Comparison of ENCODE assay signal across 8 cellular contexts in genomic region chr1:8197493-8198282, GRCh38.
DNase-seq lines count a peak whose midpoint lies in the region; ATAC-seq and TF ChIP-seq lines count a peak whose summit lies in the region.

No MANE protein-coding gene starts in this region.

- H3K18ac ChIP-seq in mesendoderm (ENCODE audit: low read length), result no peak overlapping the region

- H2AK5ac ChIP-seq in mesendoderm (ENCODE audit: low read length), result no peak overlapping the region

- H4K5ac ChIP-seq in mesendoderm (ENCODE audit: low read length), result no peak overlapping the region

- no peak overlapping the region for H2BK15ac ChIP-seq in mesendoderm (replicated peaks; ENCODE audit: low read depth)

- no peak overlapping the region for H2BK5ac ChIP-seq in mesendoderm (ENCODE audit: low read length)

- no peak overlapping the region for H3K27ac ChIP-seq in mesendoderm (ENCODE audit: low read depth, low read length)

- WGBS in mesendoderm (ENCODE audit: extremely low coverage, insufficient coverage, low lambda C conversion rate), result no CpG with 5 or more reads among the region's 20 CpGs

- no peak overlapping the region for H3K4me2 ChIP-seq in mesendoderm (ENCODE audit: low read length)

- H3K23ac ChIP-seq in mesendoderm (ENCODE audit: low read length), result no peak overlapping the region

- H4K8ac ChIP-seq in mesendoderm (ENCODE audit: low read depth, low read length), result no peak overlapping the region

- H3K79me1 ChIP-seq in mesendoderm (ENCODE audit: low read length), result no peaks in the 10 kb centered on the region

- no peak overlapping the region for H3K4ac ChIP-seq in mesendoderm (ENCODE audit: low read depth, low read length)

- peaks cover 2% of the 10 kb centered on the region for H3K4me1 ChIP-seq in mesendoderm (ENCODE audit: control insufficient read depth, low read depth, low read length)

- DNase-seq in AG08395 (ENCODE audit: low spot score), result peak; percentile 88
- peak; percentile 99 for DNase-seq in HT1080 (ENCODE audit: low read depth)
- DNase-seq in cardiac fibroblast (ENCODE audit: low read depth in 2 of 2), result peak; percentile 91 to 93
- peak; percentile 72 for DNase-seq in mesendoderm
- no peak for DNase-seq in NCI-H2081 (lab: John Stamatoyannopoulos, UW)

- H3K4me3 ChIP-seq in cardiac fibroblast (replicated peaks in 1 of 2; ENCODE audit: low read depth in 2 of 2, low read length in 2 of 2) (no peak overlapping the region), mesendoderm (ENCODE audit: low read length) (no peak overlapping the region)

- TF ChIP-seq CTCF in cardiac fibroblast (IDR thresholded peaks at IDR 0.05; ENCODE audit: low read depth, low read length), result no peak

- no peak overlapping the region for H3K56ac ChIP-seq in mesendoderm (ENCODE audit: low read length)

- no peaks in the 10 kb centered on the region for H3K79me2 ChIP-seq in mesendoderm (ENCODE audit: control insufficient read depth, insufficient read depth, low read length)

- no peak overlapping the region for H2BK120ac ChIP-seq in mesendoderm (ENCODE audit: low read depth, low read length)

- no peak overlapping the region for H3K9ac ChIP-seq in mesendoderm (ENCODE audit: low read length)

- ATAC-seq in HG02885 (IDR thresholded peaks at IDR 0.05; ENCODE audit: poor library complexity, unreplicated experiment) (no peak), GM18907 (IDR thresholded peaks at IDR 0.05; ENCODE audit: unreplicated experiment) (no peak), GM21367 (IDR thresholded peaks at IDR 0.05; ENCODE audit: unreplicated experiment) (no peak)

- no peaks in the 10 kb centered on the region for H3K27me3 ChIP-seq in mesendoderm (ENCODE audit: insufficient read depth, low read length, poor library complexity)

- H3K36me3 ChIP-seq in mesendoderm (ENCODE audit: control insufficient read depth, insufficient read depth, low read length), result no peaks in the 10 kb centered on the region

Comparison
In these comparisons a context has a peak if more than half of its experiments do, and no peak if none do; other contexts are left out.
1. DNase-seq: peak in AG08395 (single experiment), HT1080 (single experiment), cardiac fibroblast (2 of 2) and mesendoderm (single experiment); none in NCI-H2081 (0 of 2).